7 cellular contexts compared by ENCODE assay signal in genomic region chr22:46055176-46055850, GRCh38.
DNase-seq lines count a peak whose midpoint lies in the region; ATAC-seq and TF ChIP-seq lines count a peak whose summit lies in the region.

No MANE protein-coding gene starts in this region.

- H3K4me2 ChIP-seq in IMR-90 (ENCODE audit: low read depth, low read length): no peak overlapping the region

- H3K4me1 Mint-ChIP-seq in activated T-helper 2 cell treated with anti-CD3 and anti-CD28 coated beads, Interferon-gamma antibody, Interleukin-2, Interleukin-4, amounts not matched to agents 10 μg/mL and 5 μg/mL and 100 μg/mL, durations not matched to agents 14 hours and 24 hours and 36 hours (ENCODE audit: low read depth): peaks cover 35% of the 10 kb centered on the region
- H3K4me1 Mint-ChIP-seq in stimulated activated naive CD8-positive, alpha-beta T cell treated with anti-CD3 and anti-CD28 coated beads, Interleukin-15, amount 100 ng/mL, for 72 hours: peaks cover 69% of the 10 kb centered on the region

- H3K36me3 ChIP-seq in IMR-90 (ENCODE audit: control insufficient read depth, insufficient read depth, low read length) (peaks cover 5% of the 10 kb centered on the region; the same call in 1 of the 2 replicates), left ventricle myocardium inferior (no peaks in the 10 kb centered on the region)

- no peak overlapping the region for H3K9ac ChIP-seq in IMR-90 (ENCODE audit: low read depth, low read length)

- dilution Hi-C loops in IMR-90 (cut with HindIII; ENCODE audit: low sequenced_read_pairs, unreplicated experiment): no loop called here

- peak overlapping the region; percentile 37 for H2AK9ac ChIP-seq in IMR-90 (replicated peaks; ENCODE audit: low read depth, low read length, poor library complexity)

- H4K20me1 ChIP-seq in IMR-90 (ENCODE audit: insufficient read depth, low read length): no peaks in the 10 kb centered on the region

- DNase-seq in IMR-90 (no peak), left ventricle myocardium inferior (peak; percentile 63), DMS114 treated with DMSO at 0.1 percent for 48 hours (lab: John Stamatoyannopoulos, UW; ENCODE audit: unreplicated experiment) (no peak)
- DNase-seq in activated T-helper 2 cell treated with anti-CD3 and anti-CD28 coated beads, Interferon-gamma antibody, Interleukin-2, Interleukin-4, amounts not matched to agents 10 μg/mL and 5 μg/mL and 100 μg/mL, durations not matched to agents 14 hours and 24 hours and 36 hours (ENCODE audit: low spot score): no peak
- no peak for DNase-seq in stimulated activated naive CD8-positive, alpha-beta T cell treated with anti-CD3 and anti-CD28 coated beads, Interleukin-15, amount 100 ng/mL, for 72 hours

- POLR2A ChIA-PET in IMR-90 (lab: Charles Lee; ENCODE audit: unreplicated experiment): no interaction called here

- no peak for TF ChIP-seq CTCF in IMR-90 (conservative IDR thresholded peaks at IDR 0.05; ENCODE audit: low read depth, low read length)
- no peak for TF ChIP-seq CTCF in left ventricle myocardium inferior (IDR thresholded peaks at IDR 0.05; ENCODE audit: borderline replicate concordance)

- no peak overlapping the region for H3K56ac ChIP-seq in IMR-90 (ENCODE audit: extremely low read depth, insufficient read depth, low read length)

- H4K91ac ChIP-seq in IMR-90 (ENCODE audit: insufficient read depth, low read depth, low read length): peak overlapping the region; percentile 33; the same call in 1 of the 2 replicates

- no peak overlapping the region for H4K5ac ChIP-seq in IMR-90 (ENCODE audit: low read depth, low read length)

- H3K27ac ChIP-seq in IMR-90 (ENCODE audit: insufficient read depth, low read length) (no peak overlapping the region), left ventricle myocardium inferior (replicated peaks) (peak overlapping the region; percentile 100)

- H3K9me1 ChIP-seq in IMR-90 (ENCODE audit: insufficient read depth, low read length): peaks cover 7% of the 10 kb centered on the region; the same call in 1 of the 2 replicates

- H3K18ac ChIP-seq in IMR-90 (ENCODE audit: low read depth, low read length): no peak overlapping the region

- H2BK120ac ChIP-seq in IMR-90 (ENCODE audit: low read depth, low read length): no peak overlapping the region

- no peak for ATAC-seq in IMR-90 (ENCODE audit: low read depth)
- ATAC-seq in stimulated activated naive CD8-positive, alpha-beta T cell treated with anti-CD3 and anti-CD28 coated beads, Interleukin-15, amount 100 ng/mL, for 72 hours: no peak
- ATAC-seq in HG02938 (IDR thresholded peaks at IDR 0.05; ENCODE audit: unreplicated experiment): no peak
- ATAC-seq in HG03457 (IDR thresholded peaks at IDR 0.05; ENCODE audit: unreplicated experiment): no peak

- H3K27ac Mint-ChIP-seq in activated T-helper 2 cell treated with anti-CD3 and anti-CD28 coated beads, Interferon-gamma antibody, Interleukin-2, Interleukin-4, amounts not matched to agents 10 μg/mL and 5 μg/mL and 100 μg/mL, durations not matched to agents 14 hours and 24 hours and 36 hours: peak overlapping the region; percentile 95
- peak overlapping the region; percentile 74 to 97 for H3K27ac Mint-ChIP-seq in stimulated activated naive CD8-positive, alpha-beta T cell treated with anti-CD3 and anti-CD28 coated beads, Interleukin-15, amount 100 ng/mL, for 72 hours

- H4K8ac ChIP-seq in IMR-90 (ENCODE audit: low read depth in 2 of 2, low read length in 2 of 2): peak overlapping the region; percentile 36 to 86; a peak in 1 of 4 replicates

- peaks cover 2% of the 10 kb centered on the region for H3K36me3 Mint-ChIP-seq in activated T-helper 2 cell treated with anti-CD3 and anti-CD28 coated beads, Interferon-gamma antibody, Interleukin-2, Interleukin-4, amounts not matched to agents 10 μg/mL and 5 μg/mL and 100 μg/mL, durations not matched to agents 14 hours and 24 hours and 36 hours (ENCODE audit: low read depth)

- in situ Hi-C loops in IMR-90 (cut with MboI; ENCODE audit: low sequenced_read_pairs): no loop called here

- BruUV-seq in IMR-90 (replicated peaks; lab: Mats Ljungman, UMichigan): no TSS peak

- peak overlapping the region; percentile 45 for H3K4me3 Mint-ChIP-seq in activated T-helper 2 cell treated with anti-CD3 and anti-CD28 coated beads, Interferon-gamma antibody, Interleukin-2, Interleukin-4, amounts not matched to agents 10 μg/mL and 5 μg/mL and 100 μg/mL, durations not matched to agents 14 hours and 24 hours and 36 hours (ENCODE audit: low read depth)
- peak overlapping the region; percentile 88 to 95 for H3K4me3 Mint-ChIP-seq in stimulated activated naive CD8-positive, alpha-beta T cell treated with anti-CD3 and anti-CD28 coated beads, Interleukin-15, amount 100 ng/mL, for 72 hours

- H3K79me1 ChIP-seq in IMR-90 (ENCODE audit: low read depth in 1 of 2, low read length in 2 of 2): peaks cover 41 to 72% of the 10 kb centered on the region in 2 experiments

- 98% methylated on average over 9 of the region's 16 CpGs; no CpG with 5 or more reads in 1 of the 2 experiments for WGBS in IMR-90 (ENCODE audit: extremely low coverage in 2 of 2, insufficient read length in 1 of 2), 2 experiments

- no peak overlapping the region for H2BK5ac ChIP-seq in IMR-90 (ENCODE audit: low read depth, low read length, poor library complexity, severe bottlenecking)

- no peaks in the 10 kb centered on the region for H3K9me3 Mint-ChIP-seq in activated T-helper 2 cell treated with anti-CD3 and anti-CD28 coated beads, Interferon-gamma antibody, Interleukin-2, Interleukin-4, amounts not matched to agents 10 μg/mL and 5 μg/mL and 100 μg/mL, durations not matched to agents 14 hours and 24 hours and 36 hours
- no peaks in the 10 kb centered on the region for H3K9me3 Mint-ChIP-seq in stimulated activated naive CD8-positive, alpha-beta T cell treated with anti-CD3 and anti-CD28 coated beads, Interleukin-15, amount 100 ng/mL, for 72 hours

- no peaks in the 10 kb centered on the region for H3K27me3 ChIP-seq in IMR-90 (ENCODE audit: control insufficient read depth, insufficient read depth, low read length)
- H3K27me3 ChIP-seq in left ventricle myocardium inferior (ENCODE audit: low read depth): no peaks in the 10 kb centered on the region

- H3K9me3 ChIP-seq in IMR-90 (ENCODE audit: control insufficient read depth, insufficient read depth, low read length) (no peaks in the 10 kb centered on the region), left ventricle myocardium inferior (replicated peaks) (no peaks in the 10 kb centered on the region)

- H3K14ac ChIP-seq in IMR-90 (replicated peaks; ENCODE audit: low read depth, low read length): no peak overlapping the region; the same call in 1 of the 2 replicates

- intact Hi-C loops in IMR-90 (cut with micrococcal nuclease) (loop anchor here (2.0 kb wide), 1 partner anchor 13 kb away; no protein-coding TSS in a partner anchor), left ventricle myocardium inferior (cut with micrococcal nuclease) (no loop called here)
- intact Hi-C loops in activated T-helper 2 cell treated with anti-CD3 and anti-CD28 coated beads, Interferon-gamma antibody, Interleukin-2, Interleukin-4, amounts not matched to agents 10 μg/mL and 5 μg/mL and 100 μg/mL, durations not matched to agents 14 hours and 24 hours and 36 hours (cut with micrococcal nuclease): loop anchor here (2.0 kb wide), 1 partner anchor 17 kb away; no protein-coding TSS in a partner anchor

- peak overlapping the region; percentile 38; the same call in 1 of the 2 replicates for H2AK5ac ChIP-seq in IMR-90 (ENCODE audit: low read depth, low read length)

- no peak overlapping the region for H2BK15ac ChIP-seq in IMR-90 (ENCODE audit: low read depth, low read length)

- TF ChIP-seq POLR2A in IMR-90 (IDR thresholded peaks at IDR 0.05; ENCODE audit: low read depth, low read length): no peak

- 0 out of 2 replicates have a peak overlapping the region, but pooled peaks have one; percentile 48 for H3K23ac ChIP-seq in IMR-90 (ENCODE audit: low read depth, low read length)

- TF ChIP-seq RAD21 in IMR-90 (IDR thresholded peaks at IDR 0.05; ENCODE audit: low read length): no peak

- no peak overlapping the region for H2AFZ ChIP-seq in IMR-90 (replicated peaks; ENCODE audit: low read length, poor library complexity)

- peaks cover 26% of the 10 kb centered on the region for H3K4me1 ChIP-seq in IMR-90 (ENCODE audit: control insufficient read depth, insufficient read depth, low read length)
- peaks cover 99% of the 10 kb centered on the region for H3K4me1 ChIP-seq in left ventricle myocardium inferior

- no peak overlapping the region; the same call in 1 of the 2 replicates for H3K4ac ChIP-seq in IMR-90 (ENCODE audit: low read depth, low read length)

- no peak overlapping the region for H3K4me3 ChIP-seq in IMR-90 (ENCODE audit: insufficient read depth, low read depth, low read length)
- peak overlapping the region; percentile 84 for H3K4me3 ChIP-seq in left ventricle myocardium inferior

- CTCF ChIA-PET in IMR-90 (lab: Yijun Ruan, JAX): no interaction called here

- no peaks in the 10 kb centered on the region for H3K27me3 Mint-ChIP-seq in activated T-helper 2 cell treated with anti-CD3 and anti-CD28 coated beads, Interferon-gamma antibody, Interleukin-2, Interleukin-4, amounts not matched to agents 10 μg/mL and 5 μg/mL and 100 μg/mL, durations not matched to agents 14 hours and 24 hours and 36 hours (ENCODE audit: low read depth)
- no peaks in the 10 kb centered on the region for H3K27me3 Mint-ChIP-seq in stimulated activated naive CD8-positive, alpha-beta T cell treated with anti-CD3 and anti-CD28 coated beads, Interleukin-15, amount 100 ng/mL, for 72 hours

- no peak overlapping the region for H2BK20ac ChIP-seq in IMR-90 (ENCODE audit: low read depth, low read length)

TF ChIP-seq in IMR-90, 13 proteins besides CTCF, POLR2A, EP300 and RAD21 (continues in another document):
- no peak for TF ChIP-seq CEBPB (IDR thresholded peaks at IDR 0.05; ENCODE audit: low read depth, low read length)
- no peak for TF ChIP-seq SMC3 (IDR thresholded peaks at IDR 0.05; ENCODE audit: low read depth, low read length)
- no peak for TF ChIP-seq FOS (IDR thresholded peaks at IDR 0.05; ENCODE audit: low read depth, low read length)
- no peak for TF ChIP-seq MAFK (IDR thresholded peaks at IDR 0.05; ENCODE audit: low read depth, low read length)
- no peak for TF ChIP-seq ELK1 (IDR thresholded peaks at IDR 0.05; ENCODE audit: borderline replicate concordance, low read depth, low read length)
- TF ChIP-seq BHLHE40 (IDR thresholded peaks at IDR 0.05; ENCODE audit: low read depth, low read length): no peak
- TF ChIP-seq RCOR1 (IDR thresholded peaks at IDR 0.05; ENCODE audit: insufficient replicate concordance, low read length): no peak
- TF ChIP-seq CHD1 (IDR thresholded peaks at IDR 0.05; ENCODE audit: low read depth, low read length): no peak
